ENCODE assay signal across 22 cellular contexts in the genomic region with DNA sequence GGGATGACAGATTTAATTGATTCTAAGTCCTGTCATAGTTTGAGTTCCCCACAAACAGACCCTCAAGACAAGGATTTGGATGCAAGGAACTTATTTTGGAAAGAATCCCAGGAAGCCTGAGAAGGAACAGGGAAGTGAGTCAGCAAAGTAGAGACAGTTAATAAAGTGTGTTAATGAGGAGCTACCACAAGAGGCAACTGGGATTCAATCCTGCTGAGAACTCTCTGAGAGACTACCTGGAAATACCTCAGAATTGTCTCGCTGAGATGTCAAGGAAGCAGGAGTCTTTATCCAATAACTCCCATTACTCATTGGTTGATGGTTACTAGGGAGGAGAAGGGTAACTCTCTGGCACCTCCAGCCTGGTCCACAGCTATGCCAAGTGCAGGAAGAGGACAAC.
"Had no signal": no experiment of that assay in that cellular context is flagged by ENCODE, and none has a peak within 500 bp of the region (broad histone marks: within the 10 kb centered on the region; RNA-seq: fewer than 3 reads in every experiment).

No MANE protein-coding gene starts in this region.

- H3K9me3 Mint-ChIP-seq: activated naive CD8-positive, alpha-beta T cell treated with anti-CD3 and anti-CD28 coated beads for 36 hours; memory B cell; nephron progenitor cell had no signal

- H3K27ac Mint-ChIP-seq: activated naive CD8-positive, alpha-beta T cell treated with anti-CD3 and anti-CD28 coated beads for 36 hours; memory B cell; nephron progenitor cell had no signal

- H3K4me1 ChIP-seq: esophagus squamous epithelium, gastroesophageal sphincter, pancreas had no signal

- H3K27ac ChIP-seq: coronary artery, esophagus squamous epithelium, gastroesophageal sphincter, pancreas, tibial artery, VCaP had no signal

- DNase-seq: activated CD4-positive, alpha-beta T cell treated with anti-CD3 and anti-CD28 coated beads for 1 hour; activated CD4-positive, alpha-beta T cell treated with anti-CD3 and anti-CD28 coated beads, Interleukin-2, amount 50 U/mL, for 4 hours; activated CD8-positive, alpha-beta memory T cell treated with anti-CD3 and anti-CD28 coated beads, Interleukin-2, amount 50 U/mL, for 48 hours; activated naive CD4-positive, alpha-beta T cell treated with Interleukin-2 at 50 U/mL for 16 hours; activated naive CD8-positive, alpha-beta T cell treated with anti-CD3 and anti-CD28 coated beads for 36 hours; activated T-cell treated with anti-CD3 and anti-CD28 coated beads, Interleukin-2, amount 50 U/mL, for 48 hours; amniotic stem cell; cerebellar nuclear complex; esophagus squamous epithelium; head of caudate nucleus; hypothalamus; left cardiac atrium; nephron progenitor cell; pancreas; right cardiac atrium; stimulated activated CD4-positive, alpha-beta T cell treated with anti-CD3 and anti-CD28 coated beads, Interleukin-4, amount 100 ng/mL, for 24 hours; stimulated activated naive CD8-positive, alpha-beta T cell treated with anti-CD3 and anti-CD28 coated beads, Interleukin-15, Interleukin-2, amounts not matched to agents 100 U/mL and 50 U/mL, for 24 hours; tibial artery had no signal

- ATAC-seq: gastroesophageal sphincter; left cardiac atrium; pancreas; right cardiac atrium; stimulated activated naive CD8-positive, alpha-beta T cell treated with anti-CD3 and anti-CD28 coated beads, Interleukin-15, Interleukin-2, amounts not matched to agents 100 U/mL and 50 U/mL, for 24 hours had no signal

- H3K36me3 Mint-ChIP-seq: activated naive CD8-positive, alpha-beta T cell treated with anti-CD3 and anti-CD28 coated beads for 36 hours; memory B cell had no signal

- H3K27me3 ChIP-seq: esophagus squamous epithelium, gastroesophageal sphincter, pancreas, tibial artery had no signal

- H3K4me3 Mint-ChIP-seq: activated naive CD8-positive, alpha-beta T cell treated with anti-CD3 and anti-CD28 coated beads for 36 hours; memory B cell; nephron progenitor cell had no signal

- H3K4me1 Mint-ChIP-seq: memory B cell, nephron progenitor cell had no signal

- H3K4me3 ChIP-seq: coronary artery, esophagus squamous epithelium, gastroesophageal sphincter, pancreas, tibial artery had no signal

- H3K36me3 ChIP-seq: esophagus squamous epithelium, gastroesophageal sphincter, pancreas, tibial artery had no signal

- H3K27me3 Mint-ChIP-seq: activated naive CD8-positive, alpha-beta T cell treated with anti-CD3 and anti-CD28 coated beads for 36 hours had no signal

- H3K9me3 ChIP-seq: esophagus squamous epithelium, gastroesophageal sphincter, pancreas, tibial artery had no signal
